23 cellular contexts compared by ENCODE assay signal in the genomic region with DNA sequence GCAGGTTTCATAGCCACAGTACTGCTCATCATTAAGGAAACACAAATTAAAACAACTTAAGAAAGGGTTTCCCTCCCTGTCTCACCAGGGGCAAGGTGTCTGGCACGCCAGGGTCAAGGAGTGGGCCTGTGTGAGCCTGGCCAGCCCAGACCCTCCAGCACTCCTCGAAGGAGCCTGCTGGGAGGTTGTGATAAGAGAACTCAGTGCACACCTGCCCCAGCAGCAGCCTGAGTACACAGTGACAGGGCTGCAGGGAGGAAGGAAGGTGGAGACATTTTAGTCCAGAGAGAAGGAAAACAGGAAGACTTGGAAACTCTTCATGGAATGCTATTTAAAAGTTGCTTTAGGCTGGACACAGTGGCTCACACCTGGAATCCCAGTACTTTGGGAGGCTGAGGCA. TPM values are rescaled to one million over a fixed set of nuclear protein-coding genes. Genes with fewer than 3 reads are reported as not detected.
A peak's percentile ranks its signal among the peaks of the same experiment; 100 is the strongest.
DNase-seq lines count a peak whose midpoint lies in the region; ATAC-seq and TF ChIP-seq lines count a peak whose summit lies in the region.
"Had no signal": no experiment of that assay in that cellular context is flagged by ENCODE, and none has a peak within 500 bp of the region (broad histone marks: within the 10 kb centered on the region; RNA-seq: fewer than 3 reads in every experiment).

No MANE protein-coding gene starts in this region.

- H3K36me3 Mint-ChIP-seq in type B pancreatic cell = peaks cover 29% of the 10 kb centered on the region
- no peaks in the 10 kb centered on the region for H3K36me3 Mint-ChIP-seq in activated CD8-positive, alpha-beta T cell treated with anti-CD3 and anti-CD28 coated beads, Interleukin-2, amount 10 ng/mL, durations not matched to agents 7 days and 5 days (ENCODE audit: low read depth)
- H3K36me3 Mint-ChIP-seq: activated CD8-positive, alpha-beta memory T cell treated with anti-CD3 and anti-CD28 coated beads, Interleukin-2, amount 10 ng/mL, durations not matched to agents 7 days and 5 days; activated naive CD4-positive, alpha-beta T cell treated with anti-CD3 and anti-CD28 coated beads, Interleukin-2, amount 10 ng/mL, durations not matched to agents 7 days and 5 days; natural killer cell; stimulated activated naive B cell treated with anti-CD40 and anti-IgM and Interleukin-4, amounts not matched to agents 10 μg/mL and 1 μg/mL and 100 μg/mL, for 72 hours had no signal

- no peaks in the 10 kb centered on the region for H3K9me3 Mint-ChIP-seq in type B pancreatic cell
- H3K9me3 Mint-ChIP-seq in activated CD8-positive, alpha-beta T cell treated with anti-CD3 and anti-CD28 coated beads, Interleukin-2, amount 10 ng/mL, durations not matched to agents 7 days and 5 days (ENCODE audit: insufficient read depth) = no peaks in the 10 kb centered on the region
- H3K9me3 Mint-ChIP-seq: activated naive CD4-positive, alpha-beta T cell treated with anti-CD3 and anti-CD28 coated beads, Interleukin-2, amount 10 ng/mL, durations not matched to agents 7 days and 5 days; CD8-positive, alpha-beta memory T cell; natural killer cell had no signal

- H3K27ac ChIP-seq in VCaP = peak overlapping the region; percentile 82
- H3K27ac ChIP-seq: A549, brain microvascular endothelial cell, epithelial cell of prostate, right atrium auricular region, vagina had no signal

- peak overlapping the region; percentile 52 for H3K4me3 Mint-ChIP-seq in type B pancreatic cell
- no peak overlapping the region for H3K4me3 Mint-ChIP-seq in activated CD8-positive, alpha-beta T cell treated with anti-CD3 and anti-CD28 coated beads, Interleukin-2, amount 10 ng/mL, durations not matched to agents 7 days and 5 days
- H3K4me3 Mint-ChIP-seq: activated CD8-positive, alpha-beta memory T cell treated with anti-CD3 and anti-CD28 coated beads, Interleukin-2, amount 10 ng/mL, durations not matched to agents 7 days and 5 days; activated naive CD4-positive, alpha-beta T cell treated with anti-CD3 and anti-CD28 coated beads, Interleukin-2, amount 10 ng/mL, durations not matched to agents 7 days and 5 days; CD8-positive, alpha-beta memory T cell; natural killer cell; stimulated activated naive B cell treated with anti-CD40 and anti-IgM and Interleukin-4, amounts not matched to agents 10 μg/mL and 1 μg/mL and 100 μg/mL, for 72 hours had no signal

- CTCF ChIA-PET in activated CD8-positive, alpha-beta T cell treated with anti-CD3 and anti-CD28 coated beads, Interleukin-2, amount 10 ng/mL, durations not matched to agents 7 days and 5 days (lab: Charles Lee) = no interaction called here

- DNase-seq in NCI-H2227 (lab: John Stamatoyannopoulos, UW; ENCODE audit: unreplicated experiment) = peak; percentile 12
- DNase-seq in NCI-H2227 treated with DMSO at 0.1 percent for 48 hours (lab: John Stamatoyannopoulos, UW) = no peak
- peak; percentile 53 for DNase-seq in mesenteric fat pad (ENCODE audit: low spot score)
- no peak for DNase-seq in type B pancreatic cell (ENCODE audit: extremely low spot score, unreplicated experiment)
- DNase-seq in activated CD8-positive, alpha-beta T cell treated with anti-CD3 and anti-CD28 coated beads, Interleukin-2, amount 10 ng/mL, durations not matched to agents 7 days and 5 days = no peak
- DNase-seq in T-helper 2 cell = no peak
- no peak for DNase-seq in posterior vena cava (ENCODE audit: low spot score)
- DNase-seq: activated CD4-positive, alpha-beta T cell treated with anti-CD3 and anti-CD28 coated beads, Interleukin-2, amount 50 U/mL, for 1 hour; activated CD8-positive, alpha-beta memory T cell treated with anti-CD3 and anti-CD28 coated beads, Interleukin-2, amount 10 ng/mL, durations not matched to agents 7 days and 5 days; activated naive CD4-positive, alpha-beta T cell treated with anti-CD3 and anti-CD28 coated beads, Interleukin-2, amount 10 ng/mL, durations not matched to agents 7 days and 5 days; brain microvascular endothelial cell; CD8-positive, alpha-beta memory T cell; left ventricle myocardium superior; midbrain; natural killer cell; NCI-H1105 treated with DMSO at 0.1 percent for 48 hours; NCI-H2107; stimulated activated naive B cell treated with anti-CD40 and anti-IgM and Interleukin-4, amounts not matched to agents 10 μg/mL and 1 μg/mL and 100 μg/mL, for 72 hours had no signal

- no peak for ATAC-seq in activated CD8-positive, alpha-beta T cell treated with anti-CD3 and anti-CD28 coated beads, Interleukin-2, amount 10 ng/mL, durations not matched to agents 7 days and 5 days
- ATAC-seq: activated CD8-positive, alpha-beta memory T cell treated with anti-CD3 and anti-CD28 coated beads, Interleukin-2, amount 10 ng/mL, durations not matched to agents 7 days and 5 days; left ventricle myocardium superior; natural killer cell; stimulated activated naive B cell treated with anti-CD40 and anti-IgM and Interleukin-4, amounts not matched to agents 10 μg/mL and 1 μg/mL and 100 μg/mL, for 72 hours had no signal

- no peaks in the 10 kb centered on the region for H3K27me3 Mint-ChIP-seq in type B pancreatic cell
- H3K27me3 Mint-ChIP-seq in activated CD8-positive, alpha-beta T cell treated with anti-CD3 and anti-CD28 coated beads, Interleukin-2, amount 10 ng/mL, durations not matched to agents 7 days and 5 days (ENCODE audit: low read depth) = no peaks in the 10 kb centered on the region
- H3K27me3 Mint-ChIP-seq: activated naive CD4-positive, alpha-beta T cell treated with anti-CD3 and anti-CD28 coated beads, Interleukin-2, amount 10 ng/mL, durations not matched to agents 7 days and 5 days had no signal

- peak overlapping the region; percentile 46 for H3K27ac Mint-ChIP-seq in type B pancreatic cell
- H3K27ac Mint-ChIP-seq in activated CD8-positive, alpha-beta T cell treated with anti-CD3 and anti-CD28 coated beads, Interleukin-2, amount 10 ng/mL, durations not matched to agents 7 days and 5 days = no peak overlapping the region
- H3K27ac Mint-ChIP-seq: activated CD8-positive, alpha-beta memory T cell treated with anti-CD3 and anti-CD28 coated beads, Interleukin-2, amount 10 ng/mL, durations not matched to agents 7 days and 5 days; activated naive CD4-positive, alpha-beta T cell treated with anti-CD3 and anti-CD28 coated beads, Interleukin-2, amount 10 ng/mL, durations not matched to agents 7 days and 5 days; natural killer cell; stimulated activated naive B cell treated with anti-CD40 and anti-IgM and Interleukin-4, amounts not matched to agents 10 μg/mL and 1 μg/mL and 100 μg/mL, for 72 hours had no signal

- H3K4me1 Mint-ChIP-seq in type B pancreatic cell (ENCODE audit: unreplicated experiment) = peaks cover 52% of the 10 kb centered on the region
- peaks cover 3% of the 10 kb centered on the region for H3K4me1 Mint-ChIP-seq in activated CD8-positive, alpha-beta T cell treated with anti-CD3 and anti-CD28 coated beads, Interleukin-2, amount 10 ng/mL, durations not matched to agents 7 days and 5 days (ENCODE audit: low read depth)
- H3K4me1 Mint-ChIP-seq: activated naive CD4-positive, alpha-beta T cell treated with anti-CD3 and anti-CD28 coated beads, Interleukin-2, amount 10 ng/mL, durations not matched to agents 7 days and 5 days; CD8-positive, alpha-beta memory T cell; stimulated activated naive B cell treated with anti-CD40 and anti-IgM and Interleukin-4, amounts not matched to agents 10 μg/mL and 1 μg/mL and 100 μg/mL, for 72 hours had no signal

- POLR2A ChIA-PET in activated CD8-positive, alpha-beta T cell treated with anti-CD3 and anti-CD28 coated beads, Interleukin-2, amount 10 ng/mL, durations not matched to agents 7 days and 5 days (lab: Charles Lee) = no interaction called here

- intact Hi-C loops in posterior vena cava (cut with DNase I) = no loop called here

- no peak for TF ChIP-seq CTCF in VCaP (conservative IDR thresholded peaks at IDR 0.05)
- TF ChIP-seq CTCF in type B pancreatic cell (conservative IDR thresholded peaks at IDR 0.05) = no peak

RNA-seq across cellular contexts. Expression of a gene that starts 14.1 kb away (rescaled TPM):
- total RNA-seq in mesenteric fat pad (5.0 TPM), type B pancreatic cell (ENCODE audit: low replicate concordance) (26.0 and 47.0 TPM in 2 replicates), posterior vena cava (1 to 10 TPM; 4.2 to 7.4 TPM)
- total RNA-seq in activated CD8-positive, alpha-beta T cell treated with anti-CD3 and anti-CD28 coated beads, Interleukin-2, amount 10 ng/mL, durations not matched to agents 7 days and 5 days = 1 to 10 TPM; 2.1 to 2.2 TPM

RNA-seq across cellular contexts. Expression of a gene that starts 52.6 kb away (rescaled TPM):
- total RNA-seq in mesenteric fat pad = 7.5 TPM
- 5.6 and 6.3 TPM in 2 replicates for total RNA-seq in type B pancreatic cell (ENCODE audit: low replicate concordance)
- total RNA-seq in activated CD8-positive, alpha-beta T cell treated with anti-CD3 and anti-CD28 coated beads, Interleukin-2, amount 10 ng/mL, durations not matched to agents 7 days and 5 days = 1 to 10 TPM; 4.9 to 5.0 TPM
- total RNA-seq in posterior vena cava = 1 to 10 TPM; 4.5 to 6.1 TPM

Comparison
In these comparisons a context has a peak if more than half of its experiments do, and no peak if none do; other contexts are left out.
1. DNase-seq: peak in NCI-H2227 (single experiment) and mesenteric fat pad (single experiment); none in NCI-H2227 treated with DMSO at 0.1 percent for 48 hours (single experiment), type B pancreatic cell (single experiment), activated CD8-positive, alpha-beta T cell treated with anti-CD3 and anti-CD28 coated beads, Interleukin-2, amount 10 ng/mL, durations not matched to agents 7 days and 5 days (single experiment), T-helper 2 cell (0 of 5) and posterior vena cava (single experiment).